6 cellular contexts compared by ENCODE assay signal in the genomic region with DNA sequence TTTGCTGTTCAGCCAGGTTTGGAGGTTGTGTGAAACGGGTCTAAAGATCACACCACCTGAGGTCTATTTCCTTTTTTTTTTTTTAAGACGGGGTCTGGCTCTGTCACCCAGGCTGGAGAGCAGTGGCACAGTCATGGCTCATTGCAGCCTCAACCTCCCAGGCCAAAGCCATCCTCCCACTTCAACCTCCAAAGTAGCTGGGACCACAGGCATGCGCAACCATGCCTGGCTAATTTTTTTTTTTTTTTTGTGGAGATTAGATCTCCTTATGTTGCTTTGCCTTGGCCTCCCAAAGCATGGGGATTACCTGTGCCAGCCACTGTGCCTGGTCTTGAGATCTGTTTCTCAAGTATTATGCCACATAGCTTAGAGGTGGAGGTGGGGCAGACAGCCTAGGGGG.
"Had no signal": no experiment of that assay in that cellular context is flagged by ENCODE, and none has a peak within 500 bp of the region (broad histone marks: within the 10 kb centered on the region; RNA-seq: fewer than 3 reads in every experiment).

No MANE protein-coding gene starts in this region.

- DNase-seq: GM23248, H9, HCEC 1CT, IMR-90, KBM-7 had no signal

- H3K9ac ChIP-seq: GM23248, KMS-11 had no signal

- H3K27ac ChIP-seq: GM23248, KMS-11 had no signal

- H3K27ac Mint-ChIP-seq: H9 had no signal

- H2AFZ ChIP-seq: GM23248 had no signal

- H3K9me3 Mint-ChIP-seq: H9 had no signal

- H3K4me3 Mint-ChIP-seq: H9 had no signal

- H3K4me3 ChIP-seq: GM23248 had no signal

- H3K4me2 ChIP-seq: KMS-11 had no signal
